ENCODE assay signal across 14 cellular contexts in genomic region chr7:43625977-43626376, GRCh38. TPM values are rescaled to one million over a fixed set of nuclear protein-coding genes. Genes with fewer than 3 reads are reported as not detected.
DNase-seq lines count a peak whose midpoint lies in the region; ATAC-seq and TF ChIP-seq lines count a peak whose summit lies in the region.
"Had no signal": no experiment of that assay in that cellular context is flagged by ENCODE, and none has a peak within 500 bp of the region (broad histone marks: within the 10 kb centered on the region; RNA-seq: fewer than 3 reads in every experiment).

No MANE protein-coding gene starts in this region.

- CTCF ChIA-PET in activated naive CD4-positive, alpha-beta T cell treated with anti-CD3 and anti-CD28 coated beads, Interleukin-2, amount 10 ng/mL, durations not matched to agents 7 days and 5 days (lab: Charles Lee), result interaction anchor here (1.1 to 6.0 kb wide), 5 partner anchors 10 to 74 kb away, joined by 3 to 39 read pairs (median 4); partner anchors contain the start of gene STK17A
- CTCF ChIA-PET in OCI-LY7 (lab: Charles Lee; ENCODE audit: unreplicated experiment), result interaction anchor here (0.6 kb wide), 1 partner anchor 95 kb away, joined by 3 read pairs; no protein-coding TSS in a partner anchor

- peak overlapping the region; percentile 4 for H3K4me3 ChIP-seq in OCI-LY7 (ENCODE audit: low read depth, low read length, poor library complexity, severe bottlenecking)
- no peak overlapping the region for H3K4me3 ChIP-seq in thyroid gland (replicated peaks in 1 of 3)
- H3K4me3 ChIP-seq in brain microvascular endothelial cell (ENCODE audit: low read depth, low read length), result no peak overlapping the region
- H3K4me3 ChIP-seq: skin epidermis, vagina had no signal

- H3K27me3 Mint-ChIP-seq in activated naive CD4-positive, alpha-beta T cell treated with anti-CD3 and anti-CD28 coated beads, Interleukin-2, amount 10 ng/mL, durations not matched to agents 7 days and 5 days, result no peaks in the 10 kb centered on the region

- H3K27me3 ChIP-seq in thyroid gland, result no peaks in the 10 kb centered on the region
- H3K27me3 ChIP-seq in brain microvascular endothelial cell (replicated peaks), result no peaks in the 10 kb centered on the region
- H3K27me3 ChIP-seq: vagina had no signal

- H3K9me3 ChIP-seq in OCI-LY7 (ENCODE audit: low read length) (no peaks in the 10 kb centered on the region), thyroid gland (no peaks in the 10 kb centered on the region)
- H3K9me3 ChIP-seq: vagina had no signal

- peaks cover 92% of the 10 kb centered on the region for H3K36me3 ChIP-seq in OCI-LY7 (ENCODE audit: insufficient read depth, low read length)
- peaks cover 0 to 2% of the 10 kb centered on the region in 2 donors for H3K36me3 ChIP-seq in thyroid gland
- H3K36me3 ChIP-seq in brain microvascular endothelial cell (replicated peaks), result peaks cover 46% of the 10 kb centered on the region

- no peak overlapping the region for H2AFZ ChIP-seq in OCI-LY7 (ENCODE audit: low read length)

- WGBS in thyroid gland, 2 donors, result 63 to 71% methylated on average over 4 of the region's 4 CpGs

- no peak for ATAC-seq in GM18858 (IDR thresholded peaks at IDR 0.05; ENCODE audit: unreplicated experiment)

- DNase-seq in activated naive CD4-positive, alpha-beta T cell treated with anti-CD3 and anti-CD28 coated beads, Interleukin-2, amount 10 ng/mL, durations not matched to agents 7 days and 5 days, result no peak
- DNase-seq in activated naive CD4-positive, alpha-beta T cell treated with Interleukin-2 at 50 U/mL for 16 hours, result no peak
- DNase-seq in OCI-LY7 (ENCODE audit: low spot score), result peak; percentile 20
- DNase-seq in epithelial cell of prostate (ENCODE audit: low read depth, low spot score), result no peak
- peak; percentile 33 to 48 for DNase-seq in thyroid gland
- no peak for DNase-seq in brain microvascular endothelial cell
- no peak for DNase-seq in NCI-H1417 treated with DMSO at 0.1 percent for 48 hours (lab: John Stamatoyannopoulos, UW)
- DNase-seq: H7, Kasumi-1, NCI-H2081 treated with DMSO at 0.1 percent for 48 hours, OCI-M1 had no signal

- BruUV-seq in OCI-LY7 (replicated peaks; lab: Mats Ljungman, UMichigan), result no TSS peak

- H3K27ac Mint-ChIP-seq in activated naive CD4-positive, alpha-beta T cell treated with anti-CD3 and anti-CD28 coated beads, Interleukin-2, amount 10 ng/mL, durations not matched to agents 7 days and 5 days, result peak overlapping the region; percentile 26

- intact Hi-C loops in OCI-LY7 (cut with micrococcal nuclease; ENCODE audit: unreplicated experiment) (no loop called here), thyroid gland (cut with DNase I) (no loop called here)

- H4K20me1 ChIP-seq in OCI-LY7 (ENCODE audit: insufficient read depth, low read length), result 0 out of 2 replicates have a peak, but pooled peaks cover 7% of the 10 kb centered on the region

- in situ Hi-C loops in brain microvascular endothelial cell (cut with HindIII; ENCODE audit: low pct_ligation_motif_present, low sequenced_read_pairs), result no loop called here

- POLR2A ChIA-PET in OCI-LY7 (lab: Charles Lee), result interaction anchor here (1.0 to 1.5 kb wide), 2 partner anchors 12 to 23 kb away, joined by 4 to 6 read pairs; no protein-coding TSS in a partner anchor

- H3K9me3 Mint-ChIP-seq in activated naive CD4-positive, alpha-beta T cell treated with anti-CD3 and anti-CD28 coated beads, Interleukin-2, amount 10 ng/mL, durations not matched to agents 7 days and 5 days, result no peaks in the 10 kb centered on the region

- no peak for TF ChIP-seq CTCF in OCI-LY7 (conservative IDR thresholded peaks at IDR 0.05; ENCODE audit: low read length)
- TF ChIP-seq CTCF in thyroid gland (IDR thresholded peaks at IDR 0.05), result no peak
- no peak for TF ChIP-seq CTCF in brain microvascular endothelial cell (IDR thresholded peaks at IDR 0.05; ENCODE audit: low read depth, low read length, missing control alignments)

- H3K4me1 ChIP-seq in OCI-LY7 (ENCODE audit: insufficient read depth, low read length, poor library complexity, severe bottlenecking), result peaks cover 44% of the 10 kb centered on the region
- H3K4me1 ChIP-seq in thyroid gland, result peaks cover 20 to 23% of the 10 kb centered on the region in 2 donors
- H3K4me1 ChIP-seq: vagina had no signal

- peak overlapping the region; percentile 31 for H3K27ac ChIP-seq in OCI-LY7 (ENCODE audit: low read depth, low read length, poor library complexity, severe bottlenecking)
- peak overlapping the region; percentile 3 for H3K27ac ChIP-seq in epithelial cell of prostate
- peak overlapping the region; percentile 77 to 83 (median 79) for H3K27ac ChIP-seq in thyroid gland
- H3K27ac ChIP-seq in brain microvascular endothelial cell, result no peak overlapping the region
- H3K27ac ChIP-seq: vagina had no signal

- no peak for TF ChIP-seq POLR2A in thyroid gland (IDR thresholded peaks at IDR 0.05)

- peaks cover 40% of the 10 kb centered on the region; the same call in 1 of the 2 replicates for H3K79me2 ChIP-seq in OCI-LY7 (ENCODE audit: insufficient read depth, low read depth, low read length)

- peak overlapping the region; percentile 49 for H3K4me2 ChIP-seq in OCI-LY7 (ENCODE audit: low read length)

- H3K4me3 Mint-ChIP-seq in activated naive CD4-positive, alpha-beta T cell treated with anti-CD3 and anti-CD28 coated beads, Interleukin-2, amount 10 ng/mL, durations not matched to agents 7 days and 5 days, result no peak overlapping the region

- no peaks in the 10 kb centered on the region for H3K9me2 ChIP-seq in OCI-LY7 (ENCODE audit: insufficient read depth, low read length)

- peaks cover 86% of the 10 kb centered on the region for H3K36me3 Mint-ChIP-seq in activated naive CD4-positive, alpha-beta T cell treated with anti-CD3 and anti-CD28 coated beads, Interleukin-2, amount 10 ng/mL, durations not matched to agents 7 days and 5 days

- H3K4me1 Mint-ChIP-seq in activated naive CD4-positive, alpha-beta T cell treated with anti-CD3 and anti-CD28 coated beads, Interleukin-2, amount 10 ng/mL, durations not matched to agents 7 days and 5 days, result peaks cover 92% of the 10 kb centered on the region

RNA-seq across cellular contexts. Expression of gene STK17A, which starts 43.1 kb away (rescaled TPM):
- total RNA-seq in OCI-LY7 (2014; rRNA removed; shearing (Covaris generic)), result 28.7 and 32.4 TPM in 2 replicates
- total RNA-seq in OCI-LY7 (2022), result 25.8 and 31.0 TPM in 2 replicates
- total RNA-seq in thyroid gland, result 10 to 100 TPM in 3 of 4 donors, 1 to 10 TPM in 1; 7.9 to 22.9 (median 16.4) TPM

Comparison
In these comparisons a context has a peak if more than half of its experiments do, and no peak if none do; other contexts are left out.
1. DNase-seq: peak in OCI-LY7 (single experiment) and thyroid gland (2 of 2); none in activated naive CD4-positive, alpha-beta T cell treated with anti-CD3 and anti-CD28 coated beads, Interleukin-2, amount 10 ng/mL, durations not matched to agents 7 days and 5 days (single experiment), activated naive CD4-positive, alpha-beta T cell treated with Interleukin-2 at 50 U/mL for 16 hours (single experiment), epithelial cell of prostate (single experiment), brain microvascular endothelial cell (single experiment) and NCI-H1417 treated with DMSO at 0.1 percent for 48 hours (single experiment).